26 cellular contexts compared by ENCODE assay signal in the genomic region with DNA sequence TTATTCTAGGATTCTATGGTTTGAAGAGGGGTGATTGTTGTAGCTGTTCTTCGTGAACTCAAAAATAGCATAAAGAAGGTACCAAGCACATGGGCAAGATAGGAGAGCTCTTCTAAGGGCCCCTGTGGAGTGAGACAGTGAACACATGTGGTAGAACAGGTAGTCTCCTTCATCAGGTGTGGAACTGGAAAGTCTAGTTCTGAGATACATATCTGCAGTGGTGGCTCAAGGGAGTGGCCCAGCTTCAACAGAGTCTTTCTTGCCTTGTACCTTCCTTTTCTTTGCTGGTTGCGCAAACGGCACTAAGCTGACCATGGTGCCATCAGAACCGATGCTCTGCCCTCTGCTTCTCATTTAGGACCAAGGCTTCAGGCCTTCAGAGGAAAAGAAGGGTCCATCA.
A peak's percentile ranks its signal among the peaks of the same experiment; 100 is the strongest.
DNase-seq lines count a peak whose midpoint lies in the region; ATAC-seq and TF ChIP-seq lines count a peak whose summit lies in the region.
"Had no signal": no experiment of that assay in that cellular context is flagged by ENCODE, and none has a peak within 500 bp of the region (broad histone marks: within the 10 kb centered on the region; RNA-seq: fewer than 3 reads in every experiment).

No MANE protein-coding gene starts in this region.

- H3K36me3 ChIP-seq in PC-3 (ENCODE audit: low read depth, low read length) (no peaks in the 10 kb centered on the region), esophagus squamous epithelium (peaks cover 0 to 68% (median 0%) of the 10 kb centered on the region in 3 donors)
- H3K36me3 ChIP-seq: BE2C, SJCRH30 had no signal

- H3K27me3 ChIP-seq in PC-3 (ENCODE audit: low read length), result no peaks in the 10 kb centered on the region; the same call in 1 of the 2 replicates
- H3K27me3 ChIP-seq in esophagus squamous epithelium, result no peaks in the 10 kb centered on the region
- H3K27me3 ChIP-seq: BE2C, SJCRH30 had no signal

- no peaks in the 10 kb centered on the region for H3F3A ChIP-seq in PC-3 (ENCODE audit: low read length, unreplicated experiment)

- H3K4me3 ChIP-seq in PC-3 (ENCODE audit: low read length) (no peak overlapping the region), esophagus squamous epithelium (no peak overlapping the region)
- H3K4me3 ChIP-seq: SJCRH30 had no signal

- H3K27ac ChIP-seq in PC-3 (ENCODE audit: low read length) (no peak overlapping the region), esophagus squamous epithelium (peak overlapping the region in 3 of 4 donors; percentile 1 to 80 (median 69))
- H3K27ac ChIP-seq: 22Rv1, SJCRH30 had no signal

- peak overlapping the region; percentile 31 for H3K4me3 Mint-ChIP-seq in type B pancreatic cell
- H3K4me3 Mint-ChIP-seq: CD14-positive monocyte; CD8-positive, alpha-beta memory T cell had no signal

- CTCF ChIA-PET in PC-3 (lab: Charles Lee), result interaction anchor here (0.6 kb wide), 1 partner anchor 114 kb away, joined by 3 read pairs; no protein-coding TSS in a partner anchor

- no peaks in the 10 kb centered on the region for H3K9me2 ChIP-seq in PC-3 (replicated peaks; ENCODE audit: low read length)

- DNase-seq in DMS53 (lab: John Stamatoyannopoulos, UW), result peak; percentile 5
- no peak for DNase-seq in DMS53 treated with DMSO at 0.1 percent for 48 hours (lab: John Stamatoyannopoulos, UW; ENCODE audit: unreplicated experiment)
- peak; percentile 29 for DNase-seq in PC-3
- DNase-seq in esophagus squamous epithelium (lab: John Stamatoyannopoulos, UW), result no peak
- no peak for DNase-seq in type B pancreatic cell (ENCODE audit: extremely low spot score, unreplicated experiment)
- no peak for DNase-seq in stimulated activated CD4-positive, alpha-beta T cell treated with anti-CD3 and anti-CD28 coated beads, Interleukin-4, amount 100 ng/mL, for 24 hours
- DNase-seq in NCI-H146 treated with DMSO at 0.1 percent for 48 hours (lab: John Stamatoyannopoulos, UW; ENCODE audit: unreplicated experiment), result no peak
- DNase-seq: BE2C; CD8-positive, alpha-beta memory T cell; IMR-90; KG1; NCI-H1092; NCI-H1417 treated with DMSO at 0.1 percent for 48 hours; NCI-H187; NCI-H2081 treated with DMSO at 0.1 percent for 48 hours; NCI-H2171; NCI-H226; NCI-H510A; NCI-H69; OCI-M1; SJCRH30 had no signal

- H3K27ac Mint-ChIP-seq in type B pancreatic cell, result peak overlapping the region; percentile 87
- H3K27ac Mint-ChIP-seq: CD14-positive monocyte had no signal

- H3K79me2 ChIP-seq in PC-3 (ENCODE audit: low read length), result no peaks in the 10 kb centered on the region

- H3K27me3 Mint-ChIP-seq in type B pancreatic cell, result peaks cover 2% of the 10 kb centered on the region
- H3K27me3 Mint-ChIP-seq: CD8-positive, alpha-beta memory T cell had no signal

- H3K4me2 ChIP-seq in PC-3 (ENCODE audit: low read length), result no peak overlapping the region

- H4K20me1 ChIP-seq in PC-3 (ENCODE audit: low read length), result no peaks in the 10 kb centered on the region

- BruUV-seq in PC-3 (replicated peaks; lab: Mats Ljungman, UMichigan), result no TSS peak

- no peak overlapping the region for H3K9ac ChIP-seq in PC-3 (ENCODE audit: low read length)

- WGBS in esophagus squamous epithelium, 2 donors, result 79 to 87% methylated on average over 4 of the region's 4 CpGs

- TF ChIP-seq POLR2A in esophagus squamous epithelium (IDR thresholded peaks at IDR 0.05), result no peak

- no peak for TF ChIP-seq CTCF in PC-3 (conservative IDR thresholded peaks at IDR 0.05; ENCODE audit: low read depth, low read length)
- no peak for TF ChIP-seq CTCF in esophagus squamous epithelium (IDR thresholded peaks at IDR 0.05)
- no peak for TF ChIP-seq CTCF in type B pancreatic cell (conservative IDR thresholded peaks at IDR 0.05)

- intact Hi-C loops in PC-3 (cut with micrococcal nuclease) (no loop called here), esophagus squamous epithelium (cut with DNase I) (no loop called here)

- H3K9me3 ChIP-seq in PC-3 (ENCODE audit: low read length), result 0 out of 2 replicates have a peak, but pooled peaks cover 4% of the 10 kb centered on the region
- no peaks in the 10 kb centered on the region for H3K9me3 ChIP-seq in esophagus squamous epithelium
- H3K9me3 ChIP-seq: BE2C had no signal

- peaks cover 14% of the 10 kb centered on the region for H3K4me1 Mint-ChIP-seq in type B pancreatic cell (ENCODE audit: unreplicated experiment)
- H3K4me1 Mint-ChIP-seq: CD14-positive monocyte had no signal

- H2AFZ ChIP-seq in PC-3 (ENCODE audit: low read length), result no peak overlapping the region

- H3K36me3 Mint-ChIP-seq in type B pancreatic cell, result no peaks in the 10 kb centered on the region
- H3K36me3 Mint-ChIP-seq: CD14-positive monocyte had no signal

- peaks cover 3% of the 10 kb centered on the region for H3K9me3 Mint-ChIP-seq in type B pancreatic cell
- H3K9me3 Mint-ChIP-seq: CD8-positive, alpha-beta memory T cell had no signal

- H3K4me1 ChIP-seq in PC-3 (ENCODE audit: insufficient read depth, low read length) (no peaks in the 10 kb centered on the region), esophagus squamous epithelium (peaks cover 4 to 50% (median 9%) of the 10 kb centered on the region in 3 donors)
- H3K4me1 ChIP-seq: BE2C, SJCRH30 had no signal

- POLR2A ChIA-PET in PC-3 (lab: Charles Lee; ENCODE audit: unreplicated experiment), result no interaction called here

- ATAC-seq in PC-3 (no peak), GM18858 (IDR thresholded peaks at IDR 0.05; ENCODE audit: unreplicated experiment) (no peak)
- ATAC-seq: HCT116, SK-N-SH treated with all-trans-retinoic acid at 6 μM for 48 hours had no signal

Comparison
In these comparisons a context has a peak if more than half of its experiments do, and no peak if none do; other contexts are left out.
1. DNase-seq: peak in DMS53 (single experiment) and PC-3 (single experiment); none in DMS53 treated with DMSO at 0.1 percent for 48 hours (single experiment), esophagus squamous epithelium (single experiment), type B pancreatic cell (single experiment), stimulated activated CD4-positive, alpha-beta T cell treated with anti-CD3 and anti-CD28 coated beads, Interleukin-4, amount 100 ng/mL, for 24 hours (single experiment) and NCI-H146 treated with DMSO at 0.1 percent for 48 hours (single experiment).